2 cellular contexts compared by ENCODE assay signal in genomic region chr2:64455545-64455944, GRCh38.
TF ChIP-seq lines count a peak whose summit lies in the region.

No MANE protein-coding gene starts in this region.

TF ChIP-seq in SK-N-SH, 30 proteins besides CTCF, POLR2A, EP300 and RAD21 (continued from another document):
- TF ChIP-seq USF1 (IDR thresholded peaks at IDR 0.05; ENCODE audit: borderline replicate concordance, low read depth): no peak
- no peak for TF ChIP-seq FOSL2 (IDR thresholded peaks at IDR 0.05; ENCODE audit: borderline replicate concordance, low read depth)
- TF ChIP-seq USF2 (IDR thresholded peaks at IDR 0.05; ENCODE audit: borderline replicate concordance, low read depth, low read length): no peak
- TF ChIP-seq EZH2phosphoT487 (IDR thresholded peaks at IDR 0.05; ENCODE audit: borderline replicate concordance, low read depth): no peak
- TF ChIP-seq TCF12 (IDR thresholded peaks at IDR 0.05): no peak
- no peak for TF ChIP-seq TAF1 (IDR thresholded peaks at IDR 0.05; ENCODE audit: borderline replicate concordance, low read depth, low read length)
- no peak for TF ChIP-seq ZBTB33 (IDR thresholded peaks at IDR 0.05; ENCODE audit: borderline replicate concordance, low read depth)

TF ChIP-seq in SK-N-SH treated with all-trans-retinoic acid at 6 μM for 48 hours, 23 proteins besides CTCF, POLR2A, EP300 and RAD21 (continued from another document):
- TF ChIP-seq ZNF70 (CRISPR knock-in tag; IDR thresholded peaks at IDR 0.05) (no peak), ZNF8 (CRISPR knock-in tag; IDR thresholded peaks at IDR 0.05) (no peak), BACH2 (CRISPR knock-in tag; IDR thresholded peaks at IDR 0.05; ENCODE audit: borderline replicate concordance) (no peak), POU6F1 (CRISPR knock-in tag; IDR thresholded peaks at IDR 0.05; ENCODE audit: borderline replicate concordance, low read depth) (no peak)
